ENCODE assay signal across 22 cellular contexts in the genomic region with DNA sequence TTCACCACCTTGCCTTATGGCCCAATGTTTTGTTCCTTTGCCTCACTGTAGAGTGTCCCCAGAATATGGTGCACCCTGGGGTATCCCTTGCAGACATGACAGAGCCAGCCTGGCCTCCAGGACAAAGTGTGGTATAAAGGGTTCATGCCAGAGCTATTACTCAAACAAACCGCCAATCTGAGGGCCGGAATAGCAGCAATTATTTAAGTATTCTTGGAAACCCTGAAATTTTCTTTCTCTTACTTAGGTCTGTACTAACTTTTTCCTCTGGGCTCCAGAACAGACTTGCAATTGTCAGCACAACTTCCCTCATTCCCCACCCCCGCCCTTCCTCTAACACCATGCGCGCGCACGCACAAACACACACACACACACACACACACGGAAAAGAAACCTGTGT. TPM values are rescaled to one million over a fixed set of nuclear protein-coding genes. Genes with fewer than 3 reads are reported as not detected.
DNase-seq lines count a peak whose midpoint lies in the region; ATAC-seq and TF ChIP-seq lines count a peak whose summit lies in the region.
"Had no signal": no experiment of that assay in that cellular context is flagged by ENCODE, and none has a peak within 500 bp of the region (broad histone marks: within the 10 kb centered on the region; RNA-seq: fewer than 3 reads in every experiment).

No MANE protein-coding gene starts in this region.

- no peak overlapping the region for H3K27ac Mint-ChIP-seq in endodermal cell
- H3K27ac Mint-ChIP-seq: GM23338 had no signal

- H3K4me1 ChIP-seq in endodermal cell (ENCODE audit: control insufficient read depth, insufficient read depth, low read length) (no peaks in the 10 kb centered on the region), adrenal gland (replicated peaks in 1 of 2) (no peaks in the 10 kb centered on the region), right lobe of liver (no peaks in the 10 kb centered on the region)
- H3K4me1 ChIP-seq: HAP-1, SJCRH30 had no signal

- H3K4me1 Mint-ChIP-seq in endodermal cell = no peaks in the 10 kb centered on the region
- H3K4me1 Mint-ChIP-seq: CD4-positive, CD25-positive, alpha-beta regulatory T cell; GM23338 had no signal

- no peaks in the 10 kb centered on the region for H3K9me3 ChIP-seq in endodermal cell (ENCODE audit: control insufficient read depth, low read length)
- H3K9me3 ChIP-seq in adrenal gland (replicated peaks in 1 of 3) = no peaks in the 10 kb centered on the region
- no peaks in the 10 kb centered on the region for H3K9me3 ChIP-seq in right lobe of liver
- H3K9me3 ChIP-seq: HAP-1, MG63, SJCRH30 had no signal

- H3K4me3 Mint-ChIP-seq in endodermal cell = no peak overlapping the region
- H3K4me3 Mint-ChIP-seq: CD4-positive, CD25-positive, alpha-beta regulatory T cell; GM23338 had no signal

- intact Hi-C loops in adrenal gland (cut with DNase I) = no loop called here
- intact Hi-C loops in right lobe of liver (cut with DNase I) = no loop called here

- TF ChIP-seq CTCF in endodermal cell (conservative IDR thresholded peaks at IDR 0.05) = no peak
- no peak for TF ChIP-seq CTCF in adrenal gland (IDR thresholded peaks at IDR 0.05)
- no peak for TF ChIP-seq CTCF in right lobe of liver (IDR thresholded peaks at IDR 0.05)

- no peaks in the 10 kb centered on the region for H3K36me3 ChIP-seq in endodermal cell (ENCODE audit: control insufficient read depth, insufficient read depth, low read length)
- no peaks in the 10 kb centered on the region for H3K36me3 ChIP-seq in adrenal gland (replicated peaks in 1 of 2)
- no peaks in the 10 kb centered on the region for H3K36me3 ChIP-seq in right lobe of liver
- H3K36me3 ChIP-seq: HAP-1, MG63, SJCRH30 had no signal

- H3K27ac ChIP-seq in endodermal cell (ENCODE audit: low read depth, low read length) (no peak overlapping the region), adrenal gland (no peak overlapping the region), right lobe of liver (no peak overlapping the region)
- H3K27ac ChIP-seq: SJCRH30 had no signal

- DNase-seq in AG08395 (ENCODE audit: low spot score) = peak; percentile 48
- peak; percentile 65 for DNase-seq in EH (ENCODE audit: low read depth)
- DNase-seq in RPMI7951 (ENCODE audit: low read depth) = peak; percentile 74
- DNase-seq in fibroblast of peridontal ligament (ENCODE audit: extremely low read depth) = peak; percentile 40
- no peak for DNase-seq in endodermal cell
- DNase-seq in adrenal gland = no peak
- DNase-seq in NCI-H2196 (lab: John Stamatoyannopoulos, UW; ENCODE audit: unreplicated experiment) = no peak
- no peak for DNase-seq in right lobe of liver
- DNase-seq: CD4-positive, CD25-positive, alpha-beta regulatory T cell; COR-L47; DMS79; Kasumi-1; MG63; NCI-H1436; NCI-H187 treated with DMSO at 0.1 percent for 48 hours; NCI-H345; NCI-H524; NCI-H774; SJCRH30 had no signal

- H3K9me3 Mint-ChIP-seq in endodermal cell = no peaks in the 10 kb centered on the region
- H3K9me3 Mint-ChIP-seq: GM23338 had no signal

- peaks cover 38% of the 10 kb centered on the region for H3K27me3 Mint-ChIP-seq in endodermal cell (ENCODE audit: insufficient read depth)

- no peak overlapping the region for H3K9ac ChIP-seq in endodermal cell (ENCODE audit: extremely low read depth, low read length, poor library complexity, severe bottlenecking)

- ATAC-seq in right lobe of liver = no peak
- ATAC-seq: GM23338, Panc1 had no signal

- H3K27me3 ChIP-seq in endodermal cell (ENCODE audit: control insufficient read depth, insufficient read depth, low read length, poor library complexity, severe bottlenecking) (peaks cover 37% of the 10 kb centered on the region), adrenal gland (no peaks in the 10 kb centered on the region), right lobe of liver (no peaks in the 10 kb centered on the region)

- H3K4me3 ChIP-seq in endodermal cell (ENCODE audit: low read length) (no peak overlapping the region), adrenal gland (no peak overlapping the region), right lobe of liver (no peak overlapping the region)
- H3K4me3 ChIP-seq: GM23338, HAP-1, MG63, SJCRH30 had no signal

- WGBS in endodermal cell (ENCODE audit: insufficient coverage in 1 of 2, insufficient read length in 1 of 2), 2 experiments = 93 to 100% methylated on average over 2 to 4 of the region's 8 CpGs
- WGBS in adrenal gland, 4 donors = 81 to 91% (median 88%) methylated on average over 8 of the region's 8 CpGs
- WGBS in right lobe of liver (ENCODE audit: insufficient coverage, low coverage, low lambda C conversion rate, missing lambda C conversion rate) = 79% methylated on average over 8 of the region's 8 CpGs

- H3K36me3 Mint-ChIP-seq in endodermal cell (ENCODE audit: low read depth) = no peaks in the 10 kb centered on the region
- H3K36me3 Mint-ChIP-seq: CD4-positive, CD25-positive, alpha-beta regulatory T cell had no signal

- no peak for TF ChIP-seq POLR2A in adrenal gland (IDR thresholded peaks at IDR 0.05)
- TF ChIP-seq POLR2A in right lobe of liver (IDR thresholded peaks at IDR 0.05) = no peak

RNA-seq across cellular contexts. Expression of a gene that starts 56.2 kb away (rescaled TPM):
- total RNA-seq in RPMI7951 (2014; rRNA removed; shearing (Covaris generic)) = 7.8 and 8.3 TPM in 2 replicates
- total RNA-seq in endodermal cell (10 to 100 TPM in 1 of 2 donors, 1 to 10 TPM in 1; 9.3 to 11.4 TPM), adrenal gland (10 to 100 TPM in 1 of 8 donors, 1 to 10 TPM in 7; 1.6 to 10.5 (median 7.6) TPM), right lobe of liver (10 to 100 TPM in 3 of 6 experiments, 1 to 10 TPM in 3; 6.3 to 19.4 (median 11.9) TPM)
- 2.8 TPM for polyA plus RNA-seq in endodermal cell (2013, experiment 1 of 2)
- polyA plus RNA-seq in endodermal cell (2013, experiment 2 of 2) = 1.9 TPM
- polyA plus RNA-seq in adrenal gland = 10 to 100 TPM in 2 of 3 donors, 1 to 10 TPM in 1; 4.4 to 11.7 (median 10.2) TPM

Comparison
In these comparisons a context has a peak if more than half of its experiments do, and no peak if none do; other contexts are left out.
1. DNase-seq: peak in AG08395 (single experiment), EH (single experiment), RPMI7951 (single experiment) and fibroblast of peridontal ligament (single experiment); none in endodermal cell (single experiment), adrenal gland (0 of 7), NCI-H2196 (single experiment) and right lobe of liver (0 of 3).